ENCODE assay signal across 17 cellular contexts in the genomic region with DNA sequence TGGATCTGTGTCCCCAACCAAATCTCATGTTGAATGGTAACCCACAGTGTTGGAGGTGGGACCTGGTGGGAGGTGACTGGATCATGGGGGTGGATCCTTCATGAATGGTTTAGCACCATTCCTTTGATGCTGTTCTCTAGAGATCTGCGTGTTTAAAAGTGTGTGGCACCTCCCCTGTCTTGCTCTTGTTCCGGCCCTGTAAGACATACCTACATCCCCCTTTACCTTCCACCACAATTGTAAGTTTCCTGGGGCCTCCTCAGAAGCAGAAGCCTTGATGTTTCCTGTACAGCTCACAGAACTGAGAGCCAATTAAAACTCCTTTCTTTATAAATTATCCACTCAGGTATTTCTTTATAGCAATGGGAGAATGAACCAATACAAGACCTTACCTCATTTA.
DNase-seq lines count a peak whose midpoint lies in the region; ATAC-seq lines count a peak whose summit lies in the region.
"Had no signal": no experiment of that assay in that cellular context is flagged by ENCODE, and none has a peak within 500 bp of the region (broad histone marks: within the 10 kb centered on the region; RNA-seq: fewer than 3 reads in every experiment).

No MANE protein-coding gene starts in this region.

- ATAC-seq in stimulated activated naive CD8-positive, alpha-beta T cell treated with anti-CD3 and anti-CD28 coated beads, Interleukin-15, amount 100 ng/mL, for 72 hours: peak; percentile 48
- ATAC-seq in stimulated activated naive CD8-positive, alpha-beta T cell treated with anti-CD3 and anti-CD28 coated beads, Interleukin-15, Interleukin-2, amounts not matched to agents 100 U/mL and 50 U/mL, for 24 hours: no peak
- ATAC-seq in activated CD8-positive, alpha-beta T cell treated with anti-CD3 and anti-CD28 coated beads, Interleukin-2, amount 10 ng/mL, durations not matched to agents 7 days and 5 days: peak; percentile 83
- ATAC-seq in stimulated activated effector memory CD8-positive, alpha-beta T cell treated with anti-CD3 and anti-CD28 coated beads, Interleukin-12 subunit alpha, Interleukin-12 subunit beta, amount 100 ng/mL, for 72 hours: no peak
- ATAC-seq: K562, Right ventricle myocardium inferior had no signal

- CTCF ChIA-PET in activated CD8-positive, alpha-beta T cell treated with anti-CD3 and anti-CD28 coated beads, Interleukin-2, amount 10 ng/mL, durations not matched to agents 7 days and 5 days (lab: Charles Lee): interaction anchor here (0.6 to 3.7 kb wide), 9 partner anchors 11 to 255 kb away, joined by 3 to 10 read pairs (median 4); no protein-coding TSS in a partner anchor

- no peak overlapping the region for H3K27ac Mint-ChIP-seq in activated CD4-positive, alpha-beta T cell treated with anti-CD3 and anti-CD28 coated beads, Interleukin-2, amount 10 ng/mL, durations not matched to agents 24 days and 14 days
- no peak overlapping the region for H3K27ac Mint-ChIP-seq in stimulated activated naive CD8-positive, alpha-beta T cell treated with anti-CD3 and anti-CD28 coated beads, Interleukin-15, amount 100 ng/mL, for 72 hours
- H3K27ac Mint-ChIP-seq in activated CD8-positive, alpha-beta T cell treated with anti-CD3 and anti-CD28 coated beads, Interleukin-2, amount 10 ng/mL, durations not matched to agents 7 days and 5 days: peak overlapping the region; percentile 74
- H3K27ac Mint-ChIP-seq in stimulated activated effector memory CD8-positive, alpha-beta T cell treated with anti-CD3 and anti-CD28 coated beads, Interleukin-12 subunit alpha, Interleukin-12 subunit beta, amount 100 ng/mL, for 72 hours: peak overlapping the region; percentile 76
- no peak overlapping the region for H3K27ac Mint-ChIP-seq in activated T-helper 1 cell treated with anti-CD3 and anti-CD28 coated beads, Interleukin-12 subunit alpha, Interleukin-12 subunit beta, Interleukin-2, Interleukin-4 antibody, amounts not matched to agents 30 ng/mL and 10 ng/mL and 1 ng/mL, durations not matched to agents 14 hours and 24 hours and 36 hours

- H3K9me3 Mint-ChIP-seq in activated CD4-positive, alpha-beta T cell treated with anti-CD3 and anti-CD28 coated beads, Interleukin-2, amount 10 ng/mL, durations not matched to agents 24 days and 14 days: peaks cover 11% of the 10 kb centered on the region
- H3K9me3 Mint-ChIP-seq in stimulated activated naive CD8-positive, alpha-beta T cell treated with anti-CD3 and anti-CD28 coated beads, Interleukin-15, amount 100 ng/mL, for 72 hours: peaks cover 0 to 9% of the 10 kb centered on the region in 2 donors
- H3K9me3 Mint-ChIP-seq in activated CD8-positive, alpha-beta T cell treated with anti-CD3 and anti-CD28 coated beads, Interleukin-2, amount 10 ng/mL, durations not matched to agents 7 days and 5 days (ENCODE audit: insufficient read depth): peaks cover 3% of the 10 kb centered on the region
- no peaks in the 10 kb centered on the region for H3K9me3 Mint-ChIP-seq in stimulated activated effector memory CD8-positive, alpha-beta T cell treated with anti-CD3 and anti-CD28 coated beads, Interleukin-12 subunit alpha, Interleukin-12 subunit beta, amount 100 ng/mL, for 72 hours
- H3K9me3 Mint-ChIP-seq in activated T-helper 1 cell treated with anti-CD3 and anti-CD28 coated beads, Interleukin-12 subunit alpha, Interleukin-12 subunit beta, Interleukin-2, Interleukin-4 antibody, amounts not matched to agents 30 ng/mL and 10 ng/mL and 1 ng/mL, durations not matched to agents 14 hours and 24 hours and 36 hours: peaks cover 9% of the 10 kb centered on the region

- peaks cover 25% of the 10 kb centered on the region for H3K4me1 Mint-ChIP-seq in activated CD4-positive, alpha-beta T cell treated with anti-CD3 and anti-CD28 coated beads, Interleukin-2, amount 10 ng/mL, durations not matched to agents 24 days and 14 days
- H3K4me1 Mint-ChIP-seq in stimulated activated naive CD8-positive, alpha-beta T cell treated with anti-CD3 and anti-CD28 coated beads, Interleukin-15, amount 100 ng/mL, for 72 hours: peaks cover 21% of the 10 kb centered on the region
- peaks cover 38% of the 10 kb centered on the region for H3K4me1 Mint-ChIP-seq in activated CD8-positive, alpha-beta T cell treated with anti-CD3 and anti-CD28 coated beads, Interleukin-2, amount 10 ng/mL, durations not matched to agents 7 days and 5 days (ENCODE audit: low read depth)
- H3K4me1 Mint-ChIP-seq in stimulated activated effector memory CD8-positive, alpha-beta T cell treated with anti-CD3 and anti-CD28 coated beads, Interleukin-12 subunit alpha, Interleukin-12 subunit beta, amount 100 ng/mL, for 72 hours: peaks cover 19% of the 10 kb centered on the region
- H3K4me1 Mint-ChIP-seq in activated T-helper 1 cell treated with anti-CD3 and anti-CD28 coated beads, Interleukin-12 subunit alpha, Interleukin-12 subunit beta, Interleukin-2, Interleukin-4 antibody, amounts not matched to agents 30 ng/mL and 10 ng/mL and 1 ng/mL, durations not matched to agents 14 hours and 24 hours and 36 hours (ENCODE audit: low read depth): peaks cover 23% of the 10 kb centered on the region

- intact Hi-C loops in activated CD4-positive, alpha-beta T cell treated with anti-CD3 and anti-CD28 coated beads, Interleukin-2, amount 10 ng/mL, durations not matched to agents 24 days and 14 days (cut with micrococcal nuclease): loop anchor here (10.0 kb wide), 1 partner anchor 252 kb away; no protein-coding TSS in a partner anchor
- intact Hi-C loops in activated T-helper 1 cell treated with anti-CD3 and anti-CD28 coated beads, Interleukin-12 subunit alpha, Interleukin-12 subunit beta, Interleukin-2, Interleukin-4 antibody, amounts not matched to agents 30 ng/mL and 10 ng/mL and 1 ng/mL, durations not matched to agents 14 hours and 24 hours and 36 hours (cut with micrococcal nuclease): loop anchor here (5.0 kb wide), 1 partner anchor 254 kb away; no protein-coding TSS in a partner anchor

- H3K4me3 Mint-ChIP-seq in activated CD4-positive, alpha-beta T cell treated with anti-CD3 and anti-CD28 coated beads, Interleukin-2, amount 10 ng/mL, durations not matched to agents 24 days and 14 days: no peak overlapping the region
- no peak overlapping the region for H3K4me3 Mint-ChIP-seq in stimulated activated naive CD8-positive, alpha-beta T cell treated with anti-CD3 and anti-CD28 coated beads, Interleukin-15, amount 100 ng/mL, for 72 hours
- H3K4me3 Mint-ChIP-seq in activated CD8-positive, alpha-beta T cell treated with anti-CD3 and anti-CD28 coated beads, Interleukin-2, amount 10 ng/mL, durations not matched to agents 7 days and 5 days: no peak overlapping the region
- H3K4me3 Mint-ChIP-seq in stimulated activated effector memory CD8-positive, alpha-beta T cell treated with anti-CD3 and anti-CD28 coated beads, Interleukin-12 subunit alpha, Interleukin-12 subunit beta, amount 100 ng/mL, for 72 hours: no peak overlapping the region
- H3K4me3 Mint-ChIP-seq in activated T-helper 1 cell treated with anti-CD3 and anti-CD28 coated beads, Interleukin-12 subunit alpha, Interleukin-12 subunit beta, Interleukin-2, Interleukin-4 antibody, amounts not matched to agents 30 ng/mL and 10 ng/mL and 1 ng/mL, durations not matched to agents 14 hours and 24 hours and 36 hours: no peak overlapping the region

- peak; percentile 61 for DNase-seq in activated CD4-positive, alpha-beta T cell treated with anti-CD3 and anti-CD28 coated beads, Interleukin-2, amount 10 ng/mL, durations not matched to agents 24 days and 14 days
- DNase-seq in activated CD4-positive, alpha-beta T cell treated with anti-CD3 and anti-CD28 coated beads, Interleukin-2, amount 50 U/mL, for 1 hour: no peak
- no peak for DNase-seq in stimulated activated naive CD8-positive, alpha-beta T cell treated with anti-CD3 and anti-CD28 coated beads, Interleukin-15, amount 100 ng/mL, for 72 hours
- no peak for DNase-seq in stimulated activated naive CD8-positive, alpha-beta T cell treated with anti-CD3 and anti-CD28 coated beads, Interleukin-15, Interleukin-2, amounts not matched to agents 100 U/mL and 50 U/mL, for 24 hours
- DNase-seq in activated CD8-positive, alpha-beta T cell treated with anti-CD3 and anti-CD28 coated beads, Interleukin-2, amount 10 ng/mL, durations not matched to agents 7 days and 5 days: peak; percentile 62
- DNase-seq in stimulated activated effector memory CD8-positive, alpha-beta T cell treated with anti-CD3 and anti-CD28 coated beads, Interleukin-12 subunit alpha, Interleukin-12 subunit beta, amount 100 ng/mL, for 72 hours (ENCODE audit: low spot score in 2 of 2): no peak
- DNase-seq in mucosa of gallbladder (ENCODE audit: low spot score): no peak
- DNase-seq in activated T-helper 1 cell treated with anti-CD3 and anti-CD28 coated beads, Interleukin-12 subunit alpha, Interleukin-12 subunit beta, Interleukin-2, Interleukin-4 antibody, amounts not matched to agents 30 ng/mL and 10 ng/mL and 1 ng/mL, durations not matched to agents 14 hours and 24 hours and 36 hours (ENCODE audit: low spot score): no peak
- DNase-seq: BE2C; DMS79 treated with DMSO at 0.1 percent for 48 hours; MV-4-11; NCI-H1694 treated with DMSO at 0.1 percent for 48 hours; NCI-H748 treated with DMSO at 0.1 percent for 48 hours; NK-92 treated with Interleukin-12 subunit alpha and Interleukin-12 subunit beta, amount 100 ng/mL, for 24 hours; Peyer's patch had no signal

- POLR2A ChIA-PET in activated CD8-positive, alpha-beta T cell treated with anti-CD3 and anti-CD28 coated beads, Interleukin-2, amount 10 ng/mL, durations not matched to agents 7 days and 5 days (lab: Charles Lee): no interaction called here

- H3K36me3 Mint-ChIP-seq in activated CD4-positive, alpha-beta T cell treated with anti-CD3 and anti-CD28 coated beads, Interleukin-2, amount 10 ng/mL, durations not matched to agents 24 days and 14 days (ENCODE audit: low read depth): peaks cover 18% of the 10 kb centered on the region
- H3K36me3 Mint-ChIP-seq in activated CD8-positive, alpha-beta T cell treated with anti-CD3 and anti-CD28 coated beads, Interleukin-2, amount 10 ng/mL, durations not matched to agents 7 days and 5 days (ENCODE audit: low read depth): peaks cover 46% of the 10 kb centered on the region
- peaks cover 6% of the 10 kb centered on the region for H3K36me3 Mint-ChIP-seq in stimulated activated effector memory CD8-positive, alpha-beta T cell treated with anti-CD3 and anti-CD28 coated beads, Interleukin-12 subunit alpha, Interleukin-12 subunit beta, amount 100 ng/mL, for 72 hours
- H3K36me3 Mint-ChIP-seq in activated T-helper 1 cell treated with anti-CD3 and anti-CD28 coated beads, Interleukin-12 subunit alpha, Interleukin-12 subunit beta, Interleukin-2, Interleukin-4 antibody, amounts not matched to agents 30 ng/mL and 10 ng/mL and 1 ng/mL, durations not matched to agents 14 hours and 24 hours and 36 hours (ENCODE audit: low read depth): peaks cover 15% of the 10 kb centered on the region

- no peaks in the 10 kb centered on the region for H3K27me3 Mint-ChIP-seq in activated CD4-positive, alpha-beta T cell treated with anti-CD3 and anti-CD28 coated beads, Interleukin-2, amount 10 ng/mL, durations not matched to agents 24 days and 14 days
- no peaks in the 10 kb centered on the region for H3K27me3 Mint-ChIP-seq in stimulated activated naive CD8-positive, alpha-beta T cell treated with anti-CD3 and anti-CD28 coated beads, Interleukin-15, amount 100 ng/mL, for 72 hours
- H3K27me3 Mint-ChIP-seq in activated CD8-positive, alpha-beta T cell treated with anti-CD3 and anti-CD28 coated beads, Interleukin-2, amount 10 ng/mL, durations not matched to agents 7 days and 5 days (ENCODE audit: low read depth): no peaks in the 10 kb centered on the region
- no peaks in the 10 kb centered on the region for H3K27me3 Mint-ChIP-seq in activated T-helper 1 cell treated with anti-CD3 and anti-CD28 coated beads, Interleukin-12 subunit alpha, Interleukin-12 subunit beta, Interleukin-2, Interleukin-4 antibody, amounts not matched to agents 30 ng/mL and 10 ng/mL and 1 ng/mL, durations not matched to agents 14 hours and 24 hours and 36 hours (ENCODE audit: insufficient read depth)

Comparison
In these comparisons a context has a peak if more than half of its experiments do, and no peak if none do; other contexts are left out.
1. DNase-seq: peak in activated CD4-positive, alpha-beta T cell treated with anti-CD3 and anti-CD28 coated beads, Interleukin-2, amount 10 ng/mL, durations not matched to agents 24 days and 14 days (single experiment) and activated CD8-positive, alpha-beta T cell treated with anti-CD3 and anti-CD28 coated beads, Interleukin-2, amount 10 ng/mL, durations not matched to agents 7 days and 5 days (single experiment); none in activated CD4-positive, alpha-beta T cell treated with anti-CD3 and anti-CD28 coated beads, Interleukin-2, amount 50 U/mL, for 1 hour (single experiment), stimulated activated naive CD8-positive, alpha-beta T cell treated with anti-CD3 and anti-CD28 coated beads, Interleukin-15, amount 100 ng/mL, for 72 hours (0 of 2), stimulated activated naive CD8-positive, alpha-beta T cell treated with anti-CD3 and anti-CD28 coated beads, Interleukin-15, Interleukin-2, amounts not matched to agents 100 U/mL and 50 U/mL, for 24 hours (single experiment), stimulated activated effector memory CD8-positive, alpha-beta T cell treated with anti-CD3 and anti-CD28 coated beads, Interleukin-12 subunit alpha, Interleukin-12 subunit beta, amount 100 ng/mL, for 72 hours (0 of 2), mucosa of gallbladder (single experiment) and activated T-helper 1 cell treated with anti-CD3 and anti-CD28 coated beads, Interleukin-12 subunit alpha, Interleukin-12 subunit beta, Interleukin-2, Interleukin-4 antibody, amounts not matched to agents 30 ng/mL and 10 ng/mL and 1 ng/mL, durations not matched to agents 14 hours and 24 hours and 36 hours (single experiment).
2. ATAC-seq: peak in stimulated activated naive CD8-positive, alpha-beta T cell treated with anti-CD3 and anti-CD28 coated beads, Interleukin-15, amount 100 ng/mL, for 72 hours (single experiment) and activated CD8-positive, alpha-beta T cell treated with anti-CD3 and anti-CD28 coated beads, Interleukin-2, amount 10 ng/mL, durations not matched to agents 7 days and 5 days (single experiment); none in stimulated activated naive CD8-positive, alpha-beta T cell treated with anti-CD3 and anti-CD28 coated beads, Interleukin-15, Interleukin-2, amounts not matched to agents 100 U/mL and 50 U/mL, for 24 hours (single experiment) and stimulated activated effector memory CD8-positive, alpha-beta T cell treated with anti-CD3 and anti-CD28 coated beads, Interleukin-12 subunit alpha, Interleukin-12 subunit beta, amount 100 ng/mL, for 72 hours (single experiment).
3. H3K27ac Mint-ChIP-seq: peak in activated CD8-positive, alpha-beta T cell treated with anti-CD3 and anti-CD28 coated beads, Interleukin-2, amount 10 ng/mL, durations not matched to agents 7 days and 5 days (single experiment) and stimulated activated effector memory CD8-positive, alpha-beta T cell treated with anti-CD3 and anti-CD28 coated beads, Interleukin-12 subunit alpha, Interleukin-12 subunit beta, amount 100 ng/mL, for 72 hours (single experiment); none in activated CD4-positive, alpha-beta T cell treated with anti-CD3 and anti-CD28 coated beads, Interleukin-2, amount 10 ng/mL, durations not matched to agents 24 days and 14 days (single experiment), stimulated activated naive CD8-positive, alpha-beta T cell treated with anti-CD3 and anti-CD28 coated beads, Interleukin-15, amount 100 ng/mL, for 72 hours (0 of 2) and activated T-helper 1 cell treated with anti-CD3 and anti-CD28 coated beads, Interleukin-12 subunit alpha, Interleukin-12 subunit beta, Interleukin-2, Interleukin-4 antibody, amounts not matched to agents 30 ng/mL and 10 ng/mL and 1 ng/mL, durations not matched to agents 14 hours and 24 hours and 36 hours (single experiment).